ENCODE assay signal across 8 cellular contexts in genomic region chr9:113548221-113549041, GRCh38.
DNase-seq lines count a peak whose midpoint lies in the region; ATAC-seq and TF ChIP-seq lines count a peak whose summit lies in the region.

No MANE protein-coding gene starts in this region.

- H3K56ac ChIP-seq in IMR-90 (ENCODE audit: extremely low read depth, insufficient read depth, low read length) = no peak overlapping the region

- intact Hi-C loops in IMR-90 (cut with micrococcal nuclease) (no loop called here), left ventricle myocardium superior (cut with micrococcal nuclease) (no loop called here)

- no peak overlapping the region for H3K23ac ChIP-seq in IMR-90 (ENCODE audit: low read depth, low read length)

- peaks cover 0 to 6% of the 10 kb centered on the region in 2 donors for H3K36me3 Mint-ChIP-seq in activated naive CD4-positive, alpha-beta T cell treated with anti-CD3 and anti-CD28 coated beads, Interleukin-2, amount 50 U/mL, for 72 hours

- H2BK5ac ChIP-seq in IMR-90 (ENCODE audit: low read depth, low read length, poor library complexity, severe bottlenecking) = peak overlapping the region; percentile 7

- peak overlapping the region; percentile 50; the same call in 1 of the 2 replicates for H2BK20ac ChIP-seq in IMR-90 (ENCODE audit: low read depth, low read length)

- H3K9me3 ChIP-seq in IMR-90 (ENCODE audit: control insufficient read depth, insufficient read depth, low read length) = no peaks in the 10 kb centered on the region

- peak overlapping the region; percentile 41 for H2BK120ac ChIP-seq in IMR-90 (ENCODE audit: low read depth, low read length)

- no peaks in the 10 kb centered on the region for H3K79me1 ChIP-seq in IMR-90 (ENCODE audit: low read depth in 1 of 2, low read length in 2 of 2)

- H3K4me2 ChIP-seq in IMR-90 (ENCODE audit: low read depth, low read length) = no peak overlapping the region

- CTCF ChIA-PET in IMR-90 (lab: Yijun Ruan, JAX) = no interaction called here

- peak overlapping the region in 1 of 2 experiments; percentile 17; a peak in 1 of 4 replicates for H4K8ac ChIP-seq in IMR-90 (ENCODE audit: low read depth in 2 of 2, low read length in 2 of 2)

- 0 out of 2 replicates have a peak overlapping the region, but pooled peaks have one; percentile 25 for H4K91ac ChIP-seq in IMR-90 (ENCODE audit: insufficient read depth, low read depth, low read length)

- peak; percentile 83 for DNase-seq in A172 (ENCODE audit: low spot score)
- DNase-seq in IMR-90 = no peak
- DNase-seq in activated naive CD4-positive, alpha-beta T cell treated with anti-CD3 and anti-CD28 coated beads, Interleukin-2, amount 50 U/mL, for 72 hours (ENCODE audit: low spot score in 2 of 2) = peak in 1 of 2 donors; percentile 57
- DNase-seq in left ventricle myocardium superior = peak; percentile 80
- DNase-seq in retina = peak; percentile 70
- no peak for DNase-seq in NCI-H748 treated with DMSO at 0.1 percent for 48 hours (lab: John Stamatoyannopoulos, UW)

- no peaks in the 10 kb centered on the region; the same call in 1 of the 2 replicates for H3K27me3 ChIP-seq in IMR-90 (ENCODE audit: control insufficient read depth, insufficient read depth, low read length)

- dilution Hi-C loops in IMR-90 (cut with HindIII; ENCODE audit: low sequenced_read_pairs, unreplicated experiment) = no loop called here

- H3K18ac ChIP-seq in IMR-90 (ENCODE audit: low read depth, low read length) = peak overlapping the region; percentile 29

- H3K27ac ChIP-seq in IMR-90 (ENCODE audit: insufficient read depth, low read length) = no peak overlapping the region

- TF ChIP-seq CTCF in IMR-90 (conservative IDR thresholded peaks at IDR 0.05; ENCODE audit: low read depth, low read length) = no peak

- in situ Hi-C loops in IMR-90 (cut with MboI; ENCODE audit: low sequenced_read_pairs) = no loop called here

- no peak for TF ChIP-seq RAD21 in IMR-90 (IDR thresholded peaks at IDR 0.05; ENCODE audit: low read length)

- peak overlapping the region; percentile 59 to 91 for H3K27ac Mint-ChIP-seq in activated naive CD4-positive, alpha-beta T cell treated with anti-CD3 and anti-CD28 coated beads, Interleukin-2, amount 50 U/mL, for 72 hours

- H2AFZ ChIP-seq in IMR-90 (replicated peaks; ENCODE audit: low read length, poor library complexity) = peak overlapping the region; percentile 79

- no TSS peak for BruUV-seq in IMR-90 (replicated peaks; lab: Mats Ljungman, UMichigan)

- WGBS in IMR-90 (ENCODE audit: extremely low coverage in 2 of 2, insufficient read length in 1 of 2), 2 experiments = 63% methylated on average over 2 of the region's 11 CpGs; no CpG with 5 or more reads in 1 of the 2 experiments

- peaks cover 12% of the 10 kb centered on the region for H3K4me1 ChIP-seq in IMR-90 (ENCODE audit: control insufficient read depth, insufficient read depth, low read length)

- H2AK9ac ChIP-seq in IMR-90 (replicated peaks; ENCODE audit: low read depth, low read length, poor library complexity) = no peak overlapping the region

- H4K5ac ChIP-seq in IMR-90 (ENCODE audit: low read depth, low read length) = no peak overlapping the region; the same call in 1 of the 2 replicates

- peak overlapping the region; percentile 43 for H3K4ac ChIP-seq in IMR-90 (ENCODE audit: low read depth, low read length)

- peak overlapping the region; percentile 19; the same call in 1 of the 3 replicates for H2BK15ac ChIP-seq in IMR-90 (ENCODE audit: low read depth, low read length)

- TF ChIP-seq POLR2A in IMR-90 (IDR thresholded peaks at IDR 0.05; ENCODE audit: low read depth, low read length) = no peak

- ATAC-seq in IMR-90 (ENCODE audit: low read depth) = peak; percentile 62
- ATAC-seq in activated naive CD4-positive, alpha-beta T cell treated with anti-CD3 and anti-CD28 coated beads, Interleukin-2, amount 50 U/mL, for 72 hours = peak; percentile 87 to 89
- ATAC-seq in left ventricle myocardium superior = peak; percentile 93
- ATAC-seq in HG03378 (IDR thresholded peaks at IDR 0.05; ENCODE audit: unreplicated experiment) = no peak
- ATAC-seq in GM21723 (IDR thresholded peaks at IDR 0.05; ENCODE audit: unreplicated experiment) = no peak

- peak overlapping the region; percentile 42; the same call in 1 of the 2 replicates for H2AK5ac ChIP-seq in IMR-90 (ENCODE audit: low read depth, low read length)

- no peaks in the 10 kb centered on the region for H3K9me3 Mint-ChIP-seq in activated naive CD4-positive, alpha-beta T cell treated with anti-CD3 and anti-CD28 coated beads, Interleukin-2, amount 50 U/mL, for 72 hours

- POLR2A ChIA-PET in IMR-90 (lab: Charles Lee; ENCODE audit: unreplicated experiment) = no interaction called here

- 0 out of 2 replicates have a peak, but pooled peaks cover 9% of the 10 kb centered on the region for H3K9me1 ChIP-seq in IMR-90 (ENCODE audit: insufficient read depth, low read length)

- peak overlapping the region; percentile 56; the same call in 1 of the 2 replicates for H3K14ac ChIP-seq in IMR-90 (replicated peaks; ENCODE audit: low read depth, low read length)

- H3K4me3 ChIP-seq in IMR-90 (ENCODE audit: insufficient read depth, low read depth, low read length) = no peak overlapping the region

- H3K9ac ChIP-seq in IMR-90 (ENCODE audit: low read depth, low read length) = no peak overlapping the region

- no peaks in the 10 kb centered on the region for H4K20me1 ChIP-seq in IMR-90 (ENCODE audit: insufficient read depth, low read length)

- H3K36me3 ChIP-seq in IMR-90 (ENCODE audit: control insufficient read depth, insufficient read depth, low read length) = no peaks in the 10 kb centered on the region

TF ChIP-seq in IMR-90, 13 proteins besides CTCF, POLR2A, EP300 and RAD21:
- TF ChIP-seq MAFK (IDR thresholded peaks at IDR 0.05; ENCODE audit: low read depth, low read length) (no peak), ELK1 (IDR thresholded peaks at IDR 0.05; ENCODE audit: borderline replicate concordance, low read depth, low read length) (no peak), FOS (IDR thresholded peaks at IDR 0.05; ENCODE audit: low read depth, low read length) (no peak), RFX5 (IDR thresholded peaks at IDR 0.05; ENCODE audit: low read depth, low read length) (no peak), BHLHE40 (IDR thresholded peaks at IDR 0.05; ENCODE audit: low read depth, low read length) (no peak), CEBPB (IDR thresholded peaks at IDR 0.05; ENCODE audit: low read depth, low read length) (no peak), NFE2L2 (IDR thresholded peaks at IDR 0.05; ENCODE audit: low read depth, low read length) (no peak), RCOR1 (IDR thresholded peaks at IDR 0.05; ENCODE audit: insufficient replicate concordance, low read length) (no peak), CHD1 (IDR thresholded peaks at IDR 0.05; ENCODE audit: low read depth, low read length) (no peak), USF2 (IDR thresholded peaks at IDR 0.05; ENCODE audit: low read depth, low read length) (no peak), MAZ (IDR thresholded peaks at IDR 0.05; ENCODE audit: borderline replicate concordance, low read depth, low read length) (no peak), MXI1 (IDR thresholded peaks at IDR 0.05; ENCODE audit: borderline replicate concordance, low read depth, low read length) (no peak), SMC3 (IDR thresholded peaks at IDR 0.05; ENCODE audit: low read depth, low read length) (no peak)
TF ChIP-seq in IMR-90: peak in this region for 0.

Comparison
In these comparisons a context has a peak if more than half of its experiments do, and no peak if none do; other contexts are left out.
1. DNase-seq: peak in A172 (single experiment), left ventricle myocardium superior (single experiment) and retina (single experiment); none in IMR-90 (single experiment) and NCI-H748 treated with DMSO at 0.1 percent for 48 hours (single experiment).
2. ATAC-seq: peak in IMR-90 (single experiment), activated naive CD4-positive, alpha-beta T cell treated with anti-CD3 and anti-CD28 coated beads, Interleukin-2, amount 50 U/mL, for 72 hours (2 of 2) and left ventricle myocardium superior (single experiment); none in HG03378 (single experiment) and GM21723 (single experiment).